Comparison of ENCODE assay signal across 20 cellular contexts in the genomic region with DNA sequence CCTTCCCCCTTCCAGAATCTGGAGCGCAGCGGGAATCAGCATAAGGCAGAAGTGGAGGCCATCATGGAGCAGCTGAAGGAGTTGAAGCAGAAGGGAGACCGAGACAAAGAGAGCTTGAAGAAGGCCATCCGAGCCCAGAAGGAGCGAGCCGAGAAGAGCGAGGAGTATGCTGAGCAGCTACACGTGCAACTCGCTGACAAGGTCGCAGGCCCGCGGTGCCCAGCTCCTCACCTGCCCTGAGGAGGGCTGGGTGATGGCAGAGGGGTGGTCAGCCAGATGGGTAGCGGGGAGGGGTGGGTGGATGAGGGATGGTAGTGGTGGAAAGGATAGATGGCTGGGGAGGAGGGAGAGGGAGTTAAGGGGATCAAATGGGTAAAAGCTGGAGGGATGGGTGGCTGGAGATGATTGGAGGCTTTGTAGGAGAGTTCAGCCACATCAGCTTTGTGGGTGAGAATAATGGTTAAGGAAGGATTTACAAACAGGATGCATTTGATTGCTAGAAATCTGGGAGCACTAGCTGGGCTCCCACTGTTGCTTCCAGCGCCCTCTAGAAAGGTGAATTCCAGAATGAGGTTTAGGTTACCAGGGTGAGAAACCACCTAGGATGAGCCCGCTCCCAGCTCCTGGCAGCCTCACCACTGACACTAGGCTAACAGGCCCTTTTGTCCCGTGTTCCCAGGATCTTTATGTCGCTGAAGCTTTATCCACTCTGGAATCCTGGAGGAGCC.
"Had no signal": no experiment of that assay in that cellular context is flagged by ENCODE, and none has a peak within 500 bp of the region (broad histone marks: within the 10 kb centered on the region; RNA-seq: fewer than 3 reads in every experiment).

No MANE protein-coding gene starts in this region.

- H3K27ac ChIP-seq: dorsolateral prefrontal cortex, epithelial cell of prostate, gastroesophageal sphincter, lower lobe of right lung, ovary, testis, vagina had no signal

- H3K9me3 Mint-ChIP-seq: activated CD4-positive, alpha-beta memory T cell treated with anti-CD3 and anti-CD28 coated beads, Interleukin-2, amount 10 ng/mL, durations not matched to agents 7 days and 5 days; activated naive CD4-positive, alpha-beta T cell treated with anti-CD3 and anti-CD28 coated beads, Interleukin-2, amount 50 U/mL, for 72 hours; brain; endodermal cell; naive B cell had no signal

- H3K4me3 Mint-ChIP-seq: activated CD4-positive, alpha-beta memory T cell treated with anti-CD3 and anti-CD28 coated beads, Interleukin-2, amount 10 ng/mL, durations not matched to agents 7 days and 5 days; brain; endodermal cell had no signal

- ATAC-seq: activated naive CD4-positive, alpha-beta T cell treated with anti-CD3 and anti-CD28 coated beads, Interleukin-2, amount 50 U/mL, for 72 hours; gastroesophageal sphincter; right cardiac atrium had no signal

- H3K27ac Mint-ChIP-seq: activated CD4-positive, alpha-beta memory T cell treated with anti-CD3 and anti-CD28 coated beads, Interleukin-2, amount 10 ng/mL, durations not matched to agents 7 days and 5 days; brain; endodermal cell had no signal

- H3K27me3 Mint-ChIP-seq: activated CD4-positive, alpha-beta memory T cell treated with anti-CD3 and anti-CD28 coated beads, Interleukin-2, amount 10 ng/mL, durations not matched to agents 7 days and 5 days; brain; naive B cell had no signal

- H3K4me1 ChIP-seq: gastroesophageal sphincter, lower lobe of right lung, testis, vagina had no signal

- FAIRE-seq: keratinocyte had no signal

- H3K27me3 ChIP-seq: dorsolateral prefrontal cortex, gastroesophageal sphincter, ovary, testis, vagina had no signal

- H3K4me3 ChIP-seq: dorsolateral prefrontal cortex, gastroesophageal sphincter, lower lobe of right lung, ovary, testis, vagina had no signal

- H3K9me3 ChIP-seq: gastroesophageal sphincter, lower lobe of right lung, ovary, testis, vagina had no signal

- H3K36me3 ChIP-seq: ovary had no signal

- DNase-seq: activated CD4-positive, alpha-beta memory T cell treated with anti-CD3 and anti-CD28 coated beads, Interleukin-2, amount 10 ng/mL, durations not matched to agents 7 days and 5 days; activated CD4-positive, alpha-beta T cell treated with anti-CD3 and anti-CD28 coated beads for 48 hours; activated CD4-positive, CD25-positive, alpha-beta regulatory T cell; activated gamma-delta T cell; endodermal cell; head of caudate nucleus; lower lobe of right lung; naive B cell; ovary; right cardiac atrium; stimulated activated CD4-positive, alpha-beta T cell treated with anti-CD3 and anti-CD28 coated beads, Interleukin-4, amount 100 ng/mL, for 4 hours; testis; trophoblast cell had no signal

- H3K4me1 Mint-ChIP-seq: activated CD4-positive, alpha-beta memory T cell treated with anti-CD3 and anti-CD28 coated beads, Interleukin-2, amount 10 ng/mL, durations not matched to agents 7 days and 5 days; brain; endodermal cell; naive B cell had no signal
